ENCODE assay signal across 8 cellular contexts in the genomic region with DNA sequence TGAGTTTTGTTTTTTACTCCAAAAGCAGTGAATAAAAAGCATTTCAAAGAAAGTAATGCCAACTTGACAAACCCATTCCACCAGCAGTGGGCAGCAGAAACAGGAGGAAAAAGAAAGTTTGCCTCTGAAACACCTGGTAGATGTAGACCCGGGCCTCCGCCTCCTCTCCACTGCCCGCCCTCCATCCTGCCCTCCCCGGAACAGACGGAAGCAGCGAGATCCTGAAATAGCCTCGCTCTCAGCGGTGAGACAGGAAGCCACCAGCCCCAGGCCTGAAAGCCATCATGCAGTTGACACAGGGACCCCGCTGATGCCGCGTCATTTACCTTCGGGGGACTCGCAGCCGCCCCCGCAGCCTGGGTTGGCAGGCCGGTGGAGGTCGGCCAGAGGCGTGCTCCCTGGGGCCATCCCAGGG.
DNase-seq lines count a peak whose midpoint lies in the region; ATAC-seq lines count a peak whose summit lies in the region.

No MANE protein-coding gene starts in this region.

- CTCF ChIA-PET in activated CD4-positive, alpha-beta T cell treated with anti-CD3 and anti-CD28 coated beads, Interleukin-2, amount 10 ng/mL, durations not matched to agents 7 days and 5 days (lab: Charles Lee) = no interaction called here

- no peaks in the 10 kb centered on the region for H3K36me3 Mint-ChIP-seq in activated CD4-positive, alpha-beta T cell treated with anti-CD3 and anti-CD28 coated beads, Interleukin-2, amount 10 ng/mL, durations not matched to agents 7 days and 5 days (ENCODE audit: low read depth)

- POLR2A ChIA-PET in activated CD4-positive, alpha-beta T cell treated with anti-CD3 and anti-CD28 coated beads, Interleukin-2, amount 10 ng/mL, durations not matched to agents 7 days and 5 days (lab: Charles Lee) = no interaction called here

- peak; percentile 70 for DNase-seq in DMS 273 treated with DMSO at 0.1 percent for 48 hours (lab: John Stamatoyannopoulos, UW)
- peak; percentile 89 for DNase-seq in activated CD4-positive, alpha-beta T cell treated with anti-CD3 and anti-CD28 coated beads, Interleukin-2, amount 10 ng/mL, durations not matched to agents 7 days and 5 days
- DNase-seq in stimulated activated CD4-positive, alpha-beta T cell treated with anti-CD3 and anti-CD28 coated beads, Interleukin-12 subunit alpha, Interleukin-12 subunit beta, amount 100 ng/mL, for 24 hours (ENCODE audit: low read depth in 2 of 2) = peak; percentile 9 to 47
- DNase-seq in SK-N-DZ (ENCODE audit: low spot score) = no peak
- DNase-seq in SKM-1 (lab: John Stamatoyannopoulos, UW; ENCODE audit: unreplicated experiment) = no peak

- peak overlapping the region; percentile 68 for H3K27ac Mint-ChIP-seq in activated CD4-positive, alpha-beta T cell treated with anti-CD3 and anti-CD28 coated beads, Interleukin-2, amount 10 ng/mL, durations not matched to agents 7 days and 5 days

- peaks cover 22% of the 10 kb centered on the region for H3K4me1 Mint-ChIP-seq in activated CD4-positive, alpha-beta T cell treated with anti-CD3 and anti-CD28 coated beads, Interleukin-2, amount 10 ng/mL, durations not matched to agents 7 days and 5 days

- H3K9me3 Mint-ChIP-seq in activated CD4-positive, alpha-beta T cell treated with anti-CD3 and anti-CD28 coated beads, Interleukin-2, amount 10 ng/mL, durations not matched to agents 7 days and 5 days = no peaks in the 10 kb centered on the region

- peak; percentile 99 for ATAC-seq in GM19438 (IDR thresholded peaks at IDR 0.05; ENCODE audit: low read depth, unreplicated experiment)
- ATAC-seq in HG03469 (IDR thresholded peaks at IDR 0.05; ENCODE audit: unreplicated experiment) = peak; percentile 92
- ATAC-seq in esophagus mucosa = peak; percentile 49

- H3K4me3 Mint-ChIP-seq in activated CD4-positive, alpha-beta T cell treated with anti-CD3 and anti-CD28 coated beads, Interleukin-2, amount 10 ng/mL, durations not matched to agents 7 days and 5 days = peak overlapping the region; percentile 18

- no peaks in the 10 kb centered on the region for H3K27me3 Mint-ChIP-seq in activated CD4-positive, alpha-beta T cell treated with anti-CD3 and anti-CD28 coated beads, Interleukin-2, amount 10 ng/mL, durations not matched to agents 7 days and 5 days

Comparison
In these comparisons a context has a peak if more than half of its experiments do, and no peak if none do; other contexts are left out.
1. DNase-seq: peak in DMS 273 treated with DMSO at 0.1 percent for 48 hours (single experiment), activated CD4-positive, alpha-beta T cell treated with anti-CD3 and anti-CD28 coated beads, Interleukin-2, amount 10 ng/mL, durations not matched to agents 7 days and 5 days (single experiment) and stimulated activated CD4-positive, alpha-beta T cell treated with anti-CD3 and anti-CD28 coated beads, Interleukin-12 subunit alpha, Interleukin-12 subunit beta, amount 100 ng/mL, for 24 hours (2 of 2); none in SK-N-DZ (single experiment) and SKM-1 (single experiment).
2. ATAC-seq: peak in every context shown above with its lines; median percentile 99 in GM19438; 92 in HG03469; 49 in esophagus mucosa.